In genomic region chr19:5545051-5545450, GRCh38 we compare ENCODE assay signal across 33 cellular contexts. TPM values are rescaled to one million over a fixed set of nuclear protein-coding genes. Genes with fewer than 3 reads are reported as not detected.
"Had no signal": no experiment of that assay in that cellular context is flagged by ENCODE, and none has a peak within 500 bp of the region (broad histone marks: within the 10 kb centered on the region; RNA-seq: fewer than 3 reads in every experiment).

No MANE protein-coding gene starts in this region.

- H3K4me2 ChIP-seq: smooth muscle cell had no signal

- H3K4me3 Mint-ChIP-seq: naive thymus-derived CD4-positive, alpha-beta T cell; natural killer cell; nephron; stimulated activated memory B cell treated with anti-CD40 and anti-IgM and Interleukin-4, amounts not matched to agents 10 μg/mL and 1 μg/mL and 100 μg/mL, for 72 hours; stimulated activated naive CD8-positive, alpha-beta T cell treated with anti-CD3 and anti-CD28 coated beads, Interleukin-15, amount 100 ng/mL, for 72 hours; type B pancreatic cell had no signal

- H3K9me3 Mint-ChIP-seq: naive thymus-derived CD4-positive, alpha-beta T cell; natural killer cell; nephron; stimulated activated memory B cell treated with anti-CD40 and anti-IgM and Interleukin-4, amounts not matched to agents 10 μg/mL and 1 μg/mL and 100 μg/mL, for 72 hours; stimulated activated naive CD8-positive, alpha-beta T cell treated with anti-CD3 and anti-CD28 coated beads, Interleukin-15, amount 100 ng/mL, for 72 hours; type B pancreatic cell had no signal

- H3K36me3 ChIP-seq: neutrophil, ovary, spleen, suprapubic skin, tibial artery, transverse colon, upper lobe of right lung, uterus had no signal

- H3K27ac ChIP-seq: neutrophil, ovary, parathyroid adenoma, psoas muscle, skin epidermis, spleen, suprapubic skin, testis, tibial artery, transverse colon, upper lobe of right lung, uterus had no signal

- H3K9me3 ChIP-seq: neutrophil, ovary, psoas muscle, spleen, suprapubic skin, testis, tibial artery, transverse colon, upper lobe of right lung, uterus had no signal

- H3K9ac ChIP-seq: parathyroid adenoma had no signal

- DNase-seq: naive thymus-derived CD4-positive, alpha-beta T cell; natural killer cell; nucleus accumbens; ovary; posterior cingulate gyrus; psoas muscle; spleen; stimulated activated CD4-positive, alpha-beta T cell treated with anti-CD3 and anti-CD28 coated beads, Interleukin-12 subunit alpha, Interleukin-12 subunit beta, amount 100 ng/mL, for 4 hours; stimulated activated CD4-positive, alpha-beta T cell treated with anti-CD3 and anti-CD28 coated beads, Interleukin-1b, Interleukin-23, amount 100 ng/mL, for 48 hours; stimulated activated CD4-positive, alpha-beta T cell treated with anti-CD3 and anti-CD28 coated beads, Interleukin-4, amount 100 ng/mL, for 1 hour; stimulated activated CD4-positive, alpha-beta T cell treated with anti-CD3 and anti-CD28 coated beads, Interleukin-4, amount 100 ng/mL, for 4 hours; stimulated activated CD8-positive, alpha-beta memory T cell treated with anti-CD3 and anti-CD28 coated beads, Interleukin-4, amount 100 ng/mL, for 48 hours; stimulated activated naive CD4-positive, alpha-beta T cell; stimulated activated naive CD8-positive, alpha-beta T cell treated with anti-CD3 and anti-CD28 coated beads, Interleukin-15, amount 100 ng/mL, for 72 hours; stimulated activated naive CD8-positive, alpha-beta T cell treated with anti-CD3 and anti-CD28 coated beads, Interleukin-15, Interleukin-2, amounts not matched to agents 100 U/mL and 50 U/mL, for 24 hours; substantia nigra; testis; tibial artery; transverse colon; upper lobe of right lung; uterus had no signal

- ATAC-seq: naive thymus-derived CD4-positive, alpha-beta T cell; natural killer cell; psoas muscle; right cardiac atrium; sciatic nerve; stimulated activated memory B cell treated with anti-CD40 and anti-IgM and Interleukin-4, amounts not matched to agents 10 μg/mL and 1 μg/mL and 100 μg/mL, for 72 hours; stimulated activated naive CD8-positive, alpha-beta T cell treated with anti-CD3 and anti-CD28 coated beads, Interleukin-15, amount 100 ng/mL, for 72 hours; stimulated activated naive CD8-positive, alpha-beta T cell treated with anti-CD3 and anti-CD28 coated beads, Interleukin-15, Interleukin-2, amounts not matched to agents 100 U/mL and 50 U/mL, for 24 hours; upper lobe of right lung had no signal

- H3K4me3 ChIP-seq: ovary, psoas muscle, skin epidermis, smooth muscle cell, spleen, suprapubic skin, testis, tibial artery, transverse colon, upper lobe of right lung, uterus had no signal

- H3K4me1 ChIP-seq: parathyroid adenoma, psoas muscle, spleen, suprapubic skin, testis, tibial artery, transverse colon, upper lobe of right lung, uterus had no signal

- H3K4me1 Mint-ChIP-seq: natural killer cell; nephron; stimulated activated memory B cell treated with anti-CD40 and anti-IgM and Interleukin-4, amounts not matched to agents 10 μg/mL and 1 μg/mL and 100 μg/mL, for 72 hours; stimulated activated naive CD8-positive, alpha-beta T cell treated with anti-CD3 and anti-CD28 coated beads, Interleukin-15, amount 100 ng/mL, for 72 hours had no signal

- H3K27me3 ChIP-seq: neutrophil, ovary, testis, upper lobe of right lung, uterus had no signal

- H2AFZ ChIP-seq: parathyroid adenoma had no signal

- H3K79me2 ChIP-seq: parathyroid adenoma had no signal

- H3K27ac Mint-ChIP-seq: naive thymus-derived CD4-positive, alpha-beta T cell; natural killer cell; nephron; progenitor cell of endocrine pancreas; stimulated activated memory B cell treated with anti-CD40 and anti-IgM and Interleukin-4, amounts not matched to agents 10 μg/mL and 1 μg/mL and 100 μg/mL, for 72 hours; stimulated activated naive CD8-positive, alpha-beta T cell treated with anti-CD3 and anti-CD28 coated beads, Interleukin-15, amount 100 ng/mL, for 72 hours; type B pancreatic cell had no signal

- H3K36me3 Mint-ChIP-seq: naive thymus-derived CD4-positive, alpha-beta T cell; natural killer cell; stimulated activated memory B cell treated with anti-CD40 and anti-IgM and Interleukin-4, amounts not matched to agents 10 μg/mL and 1 μg/mL and 100 μg/mL, for 72 hours; type B pancreatic cell had no signal

RNA-seq across cellular contexts. Expression of gene TINCR, which starts 22.7 kb away (rescaled TPM):
- total RNA-seq: renal cortical epithelial cell had no signal
- polyA plus RNA-seq: naive thymus-derived CD4-positive, alpha-beta T cell had no signal
